Comparison of ENCODE assay signal across 18 cellular contexts in genomic region chr21:27213328-27213727, GRCh38.
DNase-seq lines count a peak whose midpoint lies in the region; ATAC-seq and TF ChIP-seq lines count a peak whose summit lies in the region.
"Had no signal": no experiment of that assay in that cellular context is flagged by ENCODE, and none has a peak within 500 bp of the region (broad histone marks: within the 10 kb centered on the region; RNA-seq: fewer than 3 reads in every experiment).

No MANE protein-coding gene starts in this region.

- H3K4me1 Mint-ChIP-seq in nephron = peaks cover 20% of the 10 kb centered on the region

- DNase-seq in EL (peak; percentile 41), PC-3 (peak; percentile 9), epithelial cell of proximal tubule (ENCODE audit: low read depth) (no peak), NCI-H526 (lab: John Stamatoyannopoulos, UW) (no peak), COR-L47 (lab: John Stamatoyannopoulos, UW) (no peak)
- DNase-seq in stimulated activated naive CD4-positive, alpha-beta T cell (lab: John Stamatoyannopoulos, UW) = no peak
- DNase-seq: activated CD4-positive, alpha-beta T cell treated with anti-CD3 and anti-CD28 coated beads, Interleukin-2, amount 50 U/mL, for 4 hours; central memory CD4-positive, alpha-beta T cell; DMS153; esophagus squamous epithelium; MV-4-11; NCI-H226; T-helper 2 cell had no signal

- no peaks in the 10 kb centered on the region for H3K4me1 ChIP-seq in PC-3 (ENCODE audit: insufficient read depth, low read length)
- H3K4me1 ChIP-seq: esophagus squamous epithelium had no signal

- intact Hi-C loops in PC-3 (cut with micrococcal nuclease) = loop anchor here (1.0 to 10.0 kb wide), 5 partner anchors 111 to 364 kb away; no protein-coding TSS in a partner anchor

- peaks cover 5% of the 10 kb centered on the region; the same call in 1 of the 2 replicates for H3K9me3 ChIP-seq in PC-3 (ENCODE audit: low read length)
- H3K9me3 ChIP-seq: esophagus squamous epithelium had no signal

- H3F3A ChIP-seq in PC-3 (ENCODE audit: low read length, unreplicated experiment) = no peaks in the 10 kb centered on the region

- BruUV-seq in PC-3 (replicated peaks; lab: Mats Ljungman, UMichigan) = no TSS peak

- no peak overlapping the region for H3K27ac Mint-ChIP-seq in nephron
- H3K27ac Mint-ChIP-seq: natural killer cell treated with Interleukin-12 subunit alpha and Interleukin-12 subunit beta and Interleukin-15 and Interleukin-18, amount 100 ng/mL, for 72 hours had no signal

- H3K27ac ChIP-seq in PC-3 (ENCODE audit: low read length) = no peak overlapping the region
- H3K27ac ChIP-seq: esophagus squamous epithelium had no signal

- no peaks in the 10 kb centered on the region for H3K36me3 Mint-ChIP-seq in nephron (ENCODE audit: low read depth)

- H3K27me3 Mint-ChIP-seq in nephron (ENCODE audit: low read depth) = no peaks in the 10 kb centered on the region
- H3K27me3 Mint-ChIP-seq: natural killer cell treated with Interleukin-12 subunit alpha and Interleukin-12 subunit beta and Interleukin-15 and Interleukin-18, amount 100 ng/mL, for 72 hours had no signal

- no peak overlapping the region for H2AFZ ChIP-seq in PC-3 (ENCODE audit: low read length)

- ATAC-seq in PC-3 (no peak), HG02852 (IDR thresholded peaks at IDR 0.05; ENCODE audit: unreplicated experiment) (no peak)
- ATAC-seq: GM12878; natural killer cell treated with Interleukin-12 subunit alpha and Interleukin-12 subunit beta and Interleukin-15 and Interleukin-18, amount 100 ng/mL, for 72 hours; Panc1 had no signal

- no peaks in the 10 kb centered on the region for H3K79me2 ChIP-seq in PC-3 (ENCODE audit: low read length)

- H3K9me2 ChIP-seq in PC-3 (replicated peaks; ENCODE audit: low read length) = no peaks in the 10 kb centered on the region

- peaks cover 4% of the 10 kb centered on the region for H3K9me3 Mint-ChIP-seq in nephron

- peak; percentile 38 for TF ChIP-seq CTCF in PC-3 (conservative IDR thresholded peaks at IDR 0.05; ENCODE audit: low read depth, low read length)
- peak; percentile 56 for TF ChIP-seq CTCF in epithelial cell of proximal tubule (conservative IDR thresholded peaks at IDR 0.05; ENCODE audit: low read depth, low read length)
- TF ChIP-seq CTCF in nephron (IDR thresholded peaks at IDR 0.05; ENCODE audit: unreplicated experiment in 3 of 3) = peak; percentile 12 to 34 (median 23)

- POLR2A ChIA-PET in PC-3 (lab: Charles Lee; ENCODE audit: unreplicated experiment) = no interaction called here

- no peak overlapping the region for H3K4me2 ChIP-seq in PC-3 (ENCODE audit: low read length)

- H3K27me3 ChIP-seq in PC-3 (ENCODE audit: low read length) = no peaks in the 10 kb centered on the region
- H3K27me3 ChIP-seq: esophagus squamous epithelium had no signal

- no peak overlapping the region for H3K4me3 Mint-ChIP-seq in nephron
- H3K4me3 Mint-ChIP-seq: natural killer cell treated with Interleukin-12 subunit alpha and Interleukin-12 subunit beta and Interleukin-15 and Interleukin-18, amount 100 ng/mL, for 72 hours had no signal

- no peak overlapping the region for H3K9ac ChIP-seq in PC-3 (ENCODE audit: low read length)

- no peaks in the 10 kb centered on the region for H4K20me1 ChIP-seq in PC-3 (ENCODE audit: low read length)

- CTCF ChIA-PET in PC-3 (lab: Charles Lee) = interaction anchor here (0.7 to 0.9 kb wide), 2 partner anchors 332 to 352 kb away, joined by 3 read pairs; no protein-coding TSS in a partner anchor

- no peaks in the 10 kb centered on the region for H3K36me3 ChIP-seq in PC-3 (ENCODE audit: low read depth, low read length)
- H3K36me3 ChIP-seq: esophagus squamous epithelium had no signal

- H3K4me3 ChIP-seq in PC-3 (ENCODE audit: low read length) = no peak overlapping the region
- no peak overlapping the region for H3K4me3 ChIP-seq in epithelial cell of proximal tubule (ENCODE audit: low read depth, low read length)
- H3K4me3 ChIP-seq: esophagus squamous epithelium, GM12878 had no signal

Comparison
In these comparisons a context has a peak if more than half of its experiments do, and no peak if none do; other contexts are left out.
1. DNase-seq: peak in EL (single experiment) and PC-3 (single experiment); none in epithelial cell of proximal tubule (single experiment), NCI-H526 (0 of 2), stimulated activated naive CD4-positive, alpha-beta T cell (0 of 6) and COR-L47 (single experiment).
2. Peak in every context shown above with its lines, with median percentiles within 50 percentile points of each other: CTCF ChIP-seq.